ENCODE assay signal across 37 cellular contexts in genomic region chr5:5080790-5081189, GRCh38. TPM values are rescaled to one million over a fixed set of nuclear protein-coding genes. Genes with fewer than 3 reads are reported as not detected.
"Had no signal": no experiment of that assay in that cellular context is flagged by ENCODE, and none has a peak within 500 bp of the region (broad histone marks: within the 10 kb centered on the region; RNA-seq: fewer than 3 reads in every experiment).

No MANE protein-coding gene starts in this region.

- H3K27ac ChIP-seq: adrenal gland, body of pancreas, breast epithelium, VCaP had no signal

- H3K27me3 ChIP-seq: adrenal gland, body of pancreas, breast epithelium had no signal

- H3K36me3 ChIP-seq: adrenal gland, breast epithelium, MG63 had no signal

- H3K9me3 ChIP-seq: adrenal gland, body of pancreas, breast epithelium, MG63 had no signal

- H3K4me1 ChIP-seq: adrenal gland, body of pancreas, breast epithelium had no signal

- H3K4me3 ChIP-seq: adrenal gland, body of pancreas, breast epithelium, MG63 had no signal

- ATAC-seq: activated naive CD4-positive, alpha-beta T cell treated with anti-CD3 and anti-CD28 coated beads, Interleukin-2, amount 50 U/mL, for 72 hours; activated T-cell treated with anti-CD3 and anti-CD28 coated beads, Interleukin-2, amount 50 U/mL, for 4 hours; body of pancreas; PC-3 had no signal

- DNase-seq: activated B cell treated with CpG ODN at 0.5 μM for 24 hours; activated CD4-positive, alpha-beta memory T cell treated with anti-CD3 and anti-CD28 coated beads for 36 hours; activated CD4-positive, alpha-beta T cell treated with anti-CD3 and anti-CD28 coated beads for 4 hours; activated CD4-positive, alpha-beta T cell treated with anti-CD3 and anti-CD28 coated beads, Interleukin-2, amount 50 U/mL, for 1 hour; activated CD4-positive, CD25-positive, alpha-beta regulatory T cell treated with anti-CD3 and anti-CD28 coated beads, Interleukin-2, amount 50 U/mL, for 72 hours; activated CD8-positive, alpha-beta memory T cell treated with anti-CD3 and anti-CD28 coated beads, Interleukin-2, amount 50 U/mL, for 4 hours; activated gamma-delta T cell treated with Interleukin-2 at 50 U/mL for 16 hours; activated naive CD4-positive, alpha-beta T cell treated with anti-CD3 and anti-CD28 coated beads for 36 hours; activated T-cell treated with anti-CD3 and anti-CD28 coated beads for 4 hours; activated T-cell treated with anti-CD3 and anti-CD28 coated beads, Interleukin-2, amount 50 U/mL, for 4 hours; adrenal gland; body of pancreas; cerebellar nuclear complex; Kasumi-1; MG63; NCI-H1048; NCI-H1105 treated with DMSO at 0.1 percent for 48 hours; NCI-H1436; NCI-H1694; NCI-H1930; NCI-H2081 treated with DMSO at 0.1 percent for 48 hours; NCI-H510A; NCI-H526; NCI-H748 treated with DMSO at 0.1 percent for 48 hours; NK-92 treated with Interleukin-12 subunit alpha and Interleukin-12 subunit beta, amount 100 ng/mL, for 24 hours; PC-3; Right ventricle myocardium superior; SW 1271; T-helper 1 cell; T-helper 2 cell; T-helper 9 cell had no signal

- FAIRE-seq: astrocyte had no signal

RNA-seq across cellular contexts. Expression of gene ADAMTS16, which starts 59.3 kb away (rescaled TPM):
- total RNA-seq: activated B cell treated with CpG ODN at 0.5 μM for 24 hours; activated CD4-positive, alpha-beta memory T cell treated with anti-CD3 and anti-CD28 coated beads for 36 hours; activated naive CD4-positive, alpha-beta T cell treated with anti-CD3 and anti-CD28 coated beads for 36 hours; activated naive CD4-positive, alpha-beta T cell treated with anti-CD3 and anti-CD28 coated beads, Interleukin-2, amount 50 U/mL, for 72 hours; activated T-helper 1 cell treated with anti-CD3 and anti-CD28 coated beads, Interleukin-12 subunit alpha, Interleukin-12 subunit beta, Interleukin-2, Interleukin-4 antibody, amounts not matched to agents 30 ng/mL and 10 ng/mL and 1 ng/mL, durations not matched to agents 14 hours and 24 hours and 36 hours; cardiac septum had no signal
